In genomic region chr3:113339616-113340244, GRCh38 we compare ENCODE assay signal across 13 cellular contexts.
DNase-seq lines count a peak whose midpoint lies in the region; ATAC-seq and TF ChIP-seq lines count a peak whose summit lies in the region.
"Had no signal": no experiment of that assay in that cellular context is flagged by ENCODE, and none has a peak within 500 bp of the region (broad histone marks: within the 10 kb centered on the region; RNA-seq: fewer than 3 reads in every experiment).

No MANE protein-coding gene starts in this region.

- H3K27ac ChIP-seq in H9 (ENCODE audit: insufficient read length, low read depth, low read length) = no peak overlapping the region
- H3K27ac ChIP-seq in RWPE2 (ENCODE audit: poor library complexity, severe bottlenecking) = no peak overlapping the region
- H3K27ac ChIP-seq in iPS DF 6.9 (ENCODE audit: low read length) = no peak overlapping the region
- H3K27ac ChIP-seq in WERI-Rb-1 = no peak overlapping the region; the same call in 1 of the 2 replicates
- H3K27ac ChIP-seq in right atrium auricular region = no peak overlapping the region

- H3K36me3 Mint-ChIP-seq in H9 (ENCODE audit: insufficient read depth in 1 of 3, low read depth in 3 of 3) = no peaks in the 10 kb centered on the region

- H3K14ac ChIP-seq in H9 (ENCODE audit: insufficient read depth, low read length) = no peak overlapping the region

- no peaks in the 10 kb centered on the region; the same call in 1 of the 2 replicates for H3K27me3 Mint-ChIP-seq in H9 (ENCODE audit: low read depth)
- H3K27me3 Mint-ChIP-seq: activated CD4-positive, alpha-beta T cell treated with anti-CD3 and anti-CD28 coated beads for 36 hours; stimulated activated naive CD8-positive, alpha-beta T cell treated with anti-CD3 and anti-CD28 coated beads, Interleukin-15, amount 100 ng/mL, for 72 hours had no signal

- no peak overlapping the region for H4K5ac ChIP-seq in H9 (ENCODE audit: insufficient read length, low read depth, low read length)

- H3T11ph ChIP-seq in H9 (ENCODE audit: low read length) = no peak overlapping the region

- H3K56ac ChIP-seq in H9 (ENCODE audit: insufficient read length, low read depth, low read length) = no peak overlapping the region

- H3K9me3 ChIP-seq in BE2C = no peaks in the 10 kb centered on the region
- H3K9me3 ChIP-seq in H9 (ENCODE audit: control insufficient read depth, low read depth, low read length) = no peaks in the 10 kb centered on the region
- H3K9me3 ChIP-seq in RWPE2 (ENCODE audit: severe bottlenecking) = no peaks in the 10 kb centered on the region
- H3K9me3 ChIP-seq in iPS DF 6.9 (ENCODE audit: control insufficient read depth, insufficient read depth, low read length) = no peaks in the 10 kb centered on the region
- no peaks in the 10 kb centered on the region for H3K9me3 ChIP-seq in HAP-1
- H3K9me3 ChIP-seq in WERI-Rb-1 (ENCODE audit: severe bottlenecking) = no peaks in the 10 kb centered on the region
- H3K9me3 ChIP-seq in right atrium auricular region = no peaks in the 10 kb centered on the region

- H3K4me2 ChIP-seq in H9 (ENCODE audit: insufficient read depth, insufficient read length, low read length) = no peak overlapping the region

- no peak overlapping the region for H3K9ac ChIP-seq in H9 (ENCODE audit: extremely low read depth, insufficient read length, low read length)

- no peak overlapping the region for H2AK5ac ChIP-seq in H9 (ENCODE audit: insufficient read length, low read length)

- H3K23ac ChIP-seq in H9 (ENCODE audit: insufficient read length, low read depth, low read length) = no peak overlapping the region

- H3K27ac Mint-ChIP-seq in H9 = no peak overlapping the region
- H3K27ac Mint-ChIP-seq: activated CD4-positive, alpha-beta T cell treated with anti-CD3 and anti-CD28 coated beads for 36 hours; nephron progenitor cell; stimulated activated naive CD8-positive, alpha-beta T cell treated with anti-CD3 and anti-CD28 coated beads, Interleukin-15, amount 100 ng/mL, for 72 hours had no signal

- H3K4ac ChIP-seq in H9 (ENCODE audit: low read depth, low read length) = no peak overlapping the region

- no peak overlapping the region for H3K18ac ChIP-seq in H9 (ENCODE audit: insufficient read length, low read depth, low read length)

- H4K91ac ChIP-seq in H9 (ENCODE audit: insufficient read length, low read depth, low read length) = no peak overlapping the region

- no peak overlapping the region for H3K4me3 Mint-ChIP-seq in H9
- H3K4me3 Mint-ChIP-seq: activated CD4-positive, alpha-beta T cell treated with anti-CD3 and anti-CD28 coated beads for 36 hours; nephron progenitor cell; stimulated activated naive CD8-positive, alpha-beta T cell treated with anti-CD3 and anti-CD28 coated beads, Interleukin-15, amount 100 ng/mL, for 72 hours had no signal

- WGBS in H9 (ENCODE audit: extremely low coverage, insufficient read length, low lambda C conversion rate) = no CpG with 5 or more reads among the region's 9 CpGs
- WGBS in iPS DF 6.9 (ENCODE audit: insufficient coverage, insufficient read length) = no CpG with 5 or more reads among the region's 9 CpGs

- no peak overlapping the region for H2BK15ac ChIP-seq in H9 (ENCODE audit: low read depth, low read length)

- no peaks in the 10 kb centered on the region for H3K79me1 ChIP-seq in H9 (ENCODE audit: insufficient read depth, low read depth, low read length, poor library complexity, severe bottlenecking)

- H3K4me1 ChIP-seq in BE2C (no peaks in the 10 kb centered on the region), H9 (ENCODE audit: insufficient read depth, low read length) (no peaks in the 10 kb centered on the region), RWPE2 (ENCODE audit: insufficient read depth, poor library complexity, severe bottlenecking) (no peaks in the 10 kb centered on the region), iPS DF 6.9 (ENCODE audit: control insufficient read depth, insufficient read depth, low read length) (no peaks in the 10 kb centered on the region), HAP-1 (no peaks in the 10 kb centered on the region), right atrium auricular region (no peaks in the 10 kb centered on the region)

- no peak overlapping the region for H2BK5ac ChIP-seq in H9 (ENCODE audit: insufficient read length, low read length)

- TF ChIP-seq CTCF in BE2C (IDR thresholded peaks at IDR 0.05; ENCODE audit: low read depth, low read length) = peak; percentile 49
- peak; percentile 65 for TF ChIP-seq CTCF in H9 (conservative IDR thresholded peaks at IDR 0.05)
- TF ChIP-seq CTCF in RWPE2 (IDR thresholded peaks at IDR 0.05; ENCODE audit: poor library complexity, severe bottlenecking) = peak; percentile 17
- TF ChIP-seq CTCF in WERI-Rb-1 (IDR thresholded peaks at IDR 0.05; ENCODE audit: low read depth, low read length) = no peak
- no peak for TF ChIP-seq CTCF in right atrium auricular region (IDR thresholded peaks at IDR 0.05)

- no peaks in the 10 kb centered on the region for H3K23me2 ChIP-seq in H9 (ENCODE audit: insufficient read length, low read depth, low read length, poor library complexity, severe bottlenecking)

- H2BK120ac ChIP-seq in H9 (ENCODE audit: low read depth, low read length, poor library complexity, severe bottlenecking) = no peak overlapping the region

- H3K27me3 ChIP-seq in BE2C (no peaks in the 10 kb centered on the region), H9 (ENCODE audit: insufficient read depth, low read length) (no peaks in the 10 kb centered on the region), RWPE2 (ENCODE audit: insufficient read depth, poor library complexity, severe bottlenecking) (no peaks in the 10 kb centered on the region), iPS DF 6.9 (ENCODE audit: control insufficient read depth, insufficient read depth, low read length) (no peaks in the 10 kb centered on the region), HAP-1 (ENCODE audit: low read depth) (no peaks in the 10 kb centered on the region), WERI-Rb-1 (ENCODE audit: insufficient read depth, low read depth, severe bottlenecking) (no peaks in the 10 kb centered on the region), right atrium auricular region (no peaks in the 10 kb centered on the region)

- H3K9me3 Mint-ChIP-seq in H9 = no peaks in the 10 kb centered on the region
- H3K9me3 Mint-ChIP-seq: nephron progenitor cell; stimulated activated naive CD8-positive, alpha-beta T cell treated with anti-CD3 and anti-CD28 coated beads, Interleukin-15, amount 100 ng/mL, for 72 hours had no signal

- DNase-seq in BE2C (no peak), H9 (peak; percentile 37), RWPE2 (ENCODE audit: low spot score) (no peak), iPS DF 6.9 (ENCODE audit: low read depth, low spot score) (peak; percentile 9), HAP-1 (ENCODE audit: low spot score in 2 of 2) (no peak), WERI-Rb-1 (no peak), ureter (ENCODE audit: low spot score) (no peak), right atrium auricular region (ENCODE audit: low spot score) (no peak)
- DNase-seq: activated CD4-positive, alpha-beta T cell treated with anti-CD3 and anti-CD28 coated beads for 36 hours; activated T-cell treated with anti-CD3 and anti-CD28 coated beads for 4 hours; NCI-H2081 treated with DMSO at 0.1 percent for 48 hours; nephron progenitor cell; stimulated activated naive CD8-positive, alpha-beta T cell treated with anti-CD3 and anti-CD28 coated beads, Interleukin-15, amount 100 ng/mL, for 72 hours had no signal

- no peak overlapping the region for H2BK20ac ChIP-seq in H9 (ENCODE audit: low read depth, low read length, poor library complexity, severe bottlenecking)

- H4K20me1 ChIP-seq in H9 (ENCODE audit: control insufficient read depth, insufficient read depth, insufficient read length) = no peaks in the 10 kb centered on the region

- no peak overlapping the region for H4K8ac ChIP-seq in H9 (replicated peaks; ENCODE audit: insufficient read length, low read depth, low read length)

- in situ Hi-C loops in HAP-1 (cut with MboI; ENCODE audit: low sequenced_read_pairs) = no loop called here

- H3K36me3 ChIP-seq in BE2C (no peaks in the 10 kb centered on the region), RWPE2 (ENCODE audit: low read depth) (no peaks in the 10 kb centered on the region), iPS DF 6.9 (ENCODE audit: control insufficient read depth, insufficient read depth, low read length) (no peaks in the 10 kb centered on the region), HAP-1 (replicated peaks) (no peaks in the 10 kb centered on the region), WERI-Rb-1 (no peaks in the 10 kb centered on the region), right atrium auricular region (no peaks in the 10 kb centered on the region)

- H3K79me2 ChIP-seq in H9 (ENCODE audit: insufficient read depth, low read length) = no peaks in the 10 kb centered on the region

- H3K4me1 Mint-ChIP-seq in H9 = 0 out of 4 replicates have a peak, but pooled peaks cover 3% of the 10 kb centered on the region in 2 experiments
- H3K4me1 Mint-ChIP-seq: activated CD4-positive, alpha-beta T cell treated with anti-CD3 and anti-CD28 coated beads for 36 hours; nephron progenitor cell; stimulated activated naive CD8-positive, alpha-beta T cell treated with anti-CD3 and anti-CD28 coated beads, Interleukin-15, amount 100 ng/mL, for 72 hours had no signal

- H3K4me3 ChIP-seq in BE2C (ENCODE audit: low read depth, low read length) (no peak overlapping the region), RWPE2 (ENCODE audit: severe bottlenecking) (no peak overlapping the region), iPS DF 6.9 (ENCODE audit: low read length) (no peak overlapping the region), HAP-1 (no peak overlapping the region), WERI-Rb-1 (ENCODE audit: low read depth, low read length) (no peak overlapping the region), right atrium auricular region (no peak overlapping the region)

- no peak for ATAC-seq in RWPE2 (ENCODE audit: low read depth)
- ATAC-seq: activated CD4-positive, alpha-beta T cell treated with anti-CD3 and anti-CD28 coated beads for 36 hours; stimulated activated naive CD8-positive, alpha-beta T cell treated with anti-CD3 and anti-CD28 coated beads, Interleukin-15, amount 100 ng/mL, for 72 hours had no signal

- peak overlapping the region; percentile 69 for H2AFZ ChIP-seq in H9 (ENCODE audit: low read length)

- no peak overlapping the region for H2BK12ac ChIP-seq in H9 (ENCODE audit: insufficient read length, low read depth, low read length)

Comparison
In these comparisons a context has a peak if more than half of its experiments do, and no peak if none do; other contexts are left out.
1. DNase-seq: peak in H9 (single experiment) and iPS DF 6.9 (single experiment); none in BE2C (single experiment), RWPE2 (single experiment), HAP-1 (0 of 2), WERI-Rb-1 (single experiment), ureter (single experiment) and right atrium auricular region (single experiment).
2. CTCF ChIP-seq: peak in BE2C (single experiment), H9 (single experiment) and RWPE2 (single experiment); none in WERI-Rb-1 (single experiment) and right atrium auricular region (0 of 2).